ENCODE assay signal across 9 cellular contexts in genomic region chr15:74783808-74784175, GRCh38. TPM values are rescaled to one million over a fixed set of nuclear protein-coding genes. Genes with fewer than 3 reads are reported as not detected.
DNase-seq lines count a peak whose midpoint lies in the region; ATAC-seq and TF ChIP-seq lines count a peak whose summit lies in the region.
"Had no signal": no experiment of that assay in that cellular context is flagged by ENCODE, and none has a peak within 500 bp of the region (broad histone marks: within the 10 kb centered on the region; RNA-seq: fewer than 3 reads in every experiment).

No MANE protein-coding gene starts in this region.

- no peak for ATAC-seq in stimulated activated naive CD8-positive, alpha-beta T cell treated with anti-CD3 and anti-CD28 coated beads, Interleukin-15, Interleukin-2, amounts not matched to agents 100 U/mL and 50 U/mL, for 24 hours
- ATAC-seq in GM19395 (IDR thresholded peaks at IDR 0.05; ENCODE audit: unreplicated experiment), result no peak
- no peak for ATAC-seq in GM18861 (IDR thresholded peaks at IDR 0.05; ENCODE audit: unreplicated experiment)

- peak overlapping the region; percentile 95 for H3K27ac Mint-ChIP-seq in stimulated activated naive CD8-positive, alpha-beta T cell treated with anti-CD3 and anti-CD28 coated beads, Interleukin-15, Interleukin-2, amounts not matched to agents 100 ng/mL and 50 ng/mL, for 24 hours

- in situ Hi-C loops in astrocyte of the spinal cord (cut with HindIII; ENCODE audit: low sequenced_read_pairs), result no loop called here

- H3K4me3 Mint-ChIP-seq in stimulated activated naive CD8-positive, alpha-beta T cell treated with anti-CD3 and anti-CD28 coated beads, Interleukin-15, Interleukin-2, amounts not matched to agents 100 ng/mL and 50 ng/mL, for 24 hours, result peak overlapping the region; percentile 86

- H3K36me3 Mint-ChIP-seq in stimulated activated naive CD8-positive, alpha-beta T cell treated with anti-CD3 and anti-CD28 coated beads, Interleukin-15, Interleukin-2, amounts not matched to agents 100 ng/mL and 50 ng/mL, for 24 hours (ENCODE audit: low read depth), result peaks cover 36% of the 10 kb centered on the region

- TF ChIP-seq CTCF in astrocyte of the spinal cord (IDR thresholded peaks at IDR 0.05; ENCODE audit: low read depth, low read length), result no peak

- no peaks in the 10 kb centered on the region for H3K27me3 Mint-ChIP-seq in stimulated activated naive CD8-positive, alpha-beta T cell treated with anti-CD3 and anti-CD28 coated beads, Interleukin-15, Interleukin-2, amounts not matched to agents 100 ng/mL and 50 ng/mL, for 24 hours

- H3K27me3 ChIP-seq in mononuclear cell (ENCODE audit: insufficient read depth, low read length), result no peaks in the 10 kb centered on the region

- H3K4me1 ChIP-seq in mononuclear cell (ENCODE audit: insufficient read depth, low read length), result peaks cover 87% of the 10 kb centered on the region

- H3K4me3 ChIP-seq in astrocyte of the spinal cord (ENCODE audit: low read depth, low read length) (peak overlapping the region; percentile 56), mononuclear cell (ENCODE audit: low read length) (peak overlapping the region; percentile 98)

- no peak for DNase-seq in stimulated activated naive CD8-positive, alpha-beta T cell treated with anti-CD3 and anti-CD28 coated beads, Interleukin-15, Interleukin-2, amounts not matched to agents 100 U/mL and 50 U/mL, for 24 hours
- DNase-seq in astrocyte of the spinal cord (ENCODE audit: low read depth, low spot score) (no peak), hepatic stellate cell (ENCODE audit: low spot score) (no peak), NCI-H1417 treated with DMSO at 0.1 percent for 48 hours (lab: John Stamatoyannopoulos, UW) (no peak)

- H3K9me3 Mint-ChIP-seq in stimulated activated naive CD8-positive, alpha-beta T cell treated with anti-CD3 and anti-CD28 coated beads, Interleukin-15, Interleukin-2, amounts not matched to agents 100 ng/mL and 50 ng/mL, for 24 hours, result no peaks in the 10 kb centered on the region

- peaks cover 72% of the 10 kb centered on the region for H3K4me1 Mint-ChIP-seq in stimulated activated naive CD8-positive, alpha-beta T cell treated with anti-CD3 and anti-CD28 coated beads, Interleukin-15, Interleukin-2, amounts not matched to agents 100 ng/mL and 50 ng/mL, for 24 hours (ENCODE audit: low read depth)

- H3K9me3 ChIP-seq in mononuclear cell (ENCODE audit: low read depth, low read length), result no peaks in the 10 kb centered on the region

RNA-seq across cellular contexts. Expression of gene CSK, which starts 1.9 kb away (rescaled TPM):
- total RNA-seq in mononuclear cell, result 84.8 TPM

RNA-seq across cellular contexts. Expression of gene LMAN1L, which starts 28.8 kb away (rescaled TPM):
- total RNA-seq in mononuclear cell, result 0.21 TPM
- total RNA-seq: esophagus mucosa had no signal

RNA-seq across cellular contexts. Expression of gene CYP1A2, which starts 35.1 kb away (rescaled TPM):
- total RNA-seq in mononuclear cell, result not detected
- total RNA-seq: esophagus mucosa had no signal

RNA-seq across cellular contexts. Expression of gene CPLX3, which starts 42.6 kb away (rescaled TPM):
- total RNA-seq in mononuclear cell, result not detected
- total RNA-seq: esophagus mucosa had no signal

RNA-seq across cellular contexts. Expression of gene CYP1A1, which starts 58.5 kb away (rescaled TPM):
- total RNA-seq in mononuclear cell, result not detected
- total RNA-seq: esophagus mucosa had no signal
